17 cellular contexts compared by ENCODE assay signal in genomic region chr1:215119719-215120118, GRCh38. TPM values are rescaled to one million over a fixed set of nuclear protein-coding genes. Genes with fewer than 3 reads are reported as not detected.
A peak's percentile ranks its signal among the peaks of the same experiment; 100 is the strongest.
DNase-seq lines count a peak whose midpoint lies in the region; ATAC-seq and TF ChIP-seq lines count a peak whose summit lies in the region.
"Had no signal": no experiment of that assay in that cellular context is flagged by ENCODE, and none has a peak within 500 bp of the region (broad histone marks: within the 10 kb centered on the region; RNA-seq: fewer than 3 reads in every experiment).

No MANE protein-coding gene starts in this region.

- H3K9ac ChIP-seq in GM23248: no peak overlapping the region
- no peak overlapping the region for H3K9ac ChIP-seq in mammary epithelial cell (ENCODE audit: insufficient read depth, low read length)

- H4K20me1 ChIP-seq in GM23248 (ENCODE audit: insufficient read depth): no peaks in the 10 kb centered on the region
- H4K20me1 ChIP-seq in mammary epithelial cell (ENCODE audit: insufficient read depth, low read length): no peaks in the 10 kb centered on the region

- WGBS in GM23248 (ENCODE audit: low coverage in 1 of 2, low lambda C conversion rate in 2 of 2, missing lambda C conversion rate in 2 of 2), 2 experiments: 12 to 14% methylated on average over 2 of the region's 2 CpGs
- WGBS in mammary epithelial cell (ENCODE audit: low coverage, missing lambda C conversion rate): 100% methylated on average over 2 of the region's 2 CpGs
- 64% methylated on average over 2 of the region's 2 CpGs for whole genome bisulfite sequencing in suprapubic skin

- H3K9me2 ChIP-seq in GM23248 (ENCODE audit: insufficient read depth): no peaks in the 10 kb centered on the region

- H3K4me2 ChIP-seq in GM23248 (ENCODE audit: unreplicated experiment) (peak overlapping the region; percentile 40), mammary epithelial cell (ENCODE audit: insufficient read depth, low read depth, low read length) (no peak overlapping the region)

- intact Hi-C loops in mammary epithelial cell (cut with micrococcal nuclease): no loop called here

- no peak overlapping the region for H3K27ac Mint-ChIP-seq in stimulated activated naive CD8-positive, alpha-beta T cell treated with anti-CD3 and anti-CD28 coated beads, Interleukin-15, amount 100 ng/mL, for 72 hours

- DNase-seq in GM23248 (peak; percentile 85), mammary epithelial cell (peak; percentile 20), foreskin fibroblast (peak; percentile 28 to 54), suprapubic skin (ENCODE audit: low spot score in 2 of 2) (no peak), NCI-H510A treated with DMSO at 0.1 percent for 48 hours (lab: John Stamatoyannopoulos, UW) (no peak)
- DNase-seq in stimulated activated naive CD8-positive, alpha-beta T cell treated with anti-CD3 and anti-CD28 coated beads, Interleukin-15, amount 100 ng/mL, for 72 hours: no peak
- DNase-seq: COR-L47, NCI-H1092, NCI-H2107, NCI-H226, PC-3 had no signal

- no peak overlapping the region for H2AFZ ChIP-seq in GM23248
- H2AFZ ChIP-seq in mammary epithelial cell (ENCODE audit: low read depth, low read length): no peak overlapping the region

- in situ Hi-C loops in GM23248 (cut with MboI) (no loop called here), mammary epithelial cell (cut with MboI; ENCODE audit: low sequenced_read_pairs in 2 of 2) (no loop called here)

- no peaks in the 10 kb centered on the region for H3K9me3 Mint-ChIP-seq in stimulated activated naive CD8-positive, alpha-beta T cell treated with anti-CD3 and anti-CD28 coated beads, Interleukin-15, amount 100 ng/mL, for 72 hours

- peaks cover 99% of the 10 kb centered on the region for H3K79me2 ChIP-seq in GM23248 (ENCODE audit: insufficient read depth)
- H3K79me2 ChIP-seq in mammary epithelial cell (ENCODE audit: insufficient read depth, low read length): no peaks in the 10 kb centered on the region

- H3K27me3 ChIP-seq in GM23248 (replicated peaks; ENCODE audit: insufficient read depth): no peaks in the 10 kb centered on the region
- H3K27me3 ChIP-seq in mammary epithelial cell (ENCODE audit: insufficient read depth, low read length): no peaks in the 10 kb centered on the region
- H3K27me3 ChIP-seq in suprapubic skin: no peaks in the 10 kb centered on the region
- H3K27me3 ChIP-seq: SJSA1 had no signal

- no peaks in the 10 kb centered on the region for H3K4me1 Mint-ChIP-seq in stimulated activated naive CD8-positive, alpha-beta T cell treated with anti-CD3 and anti-CD28 coated beads, Interleukin-15, amount 100 ng/mL, for 72 hours

- H3K4me3 Mint-ChIP-seq in stimulated activated naive CD8-positive, alpha-beta T cell treated with anti-CD3 and anti-CD28 coated beads, Interleukin-15, amount 100 ng/mL, for 72 hours: no peak overlapping the region

- no peak for ATAC-seq in HG03432 (IDR thresholded peaks at IDR 0.05; ENCODE audit: unreplicated experiment)
- no peak for ATAC-seq in stimulated activated naive CD8-positive, alpha-beta T cell treated with anti-CD3 and anti-CD28 coated beads, Interleukin-15, amount 100 ng/mL, for 72 hours
- ATAC-seq: GM12878, K562, PC-3 had no signal

- dilution Hi-C loops in mammary epithelial cell (cut with HindIII; ENCODE audit: low sequenced_read_pairs): loop anchor here (25.0 kb wide), 1 partner anchor 307 kb away; no protein-coding TSS in a partner anchor

- TF ChIP-seq POLR2A in suprapubic skin (IDR thresholded peaks at IDR 0.05): no peak

- CTCF ChIA-PET in mammary epithelial cell (lab: Charles Lee; ENCODE audit: low non-redundant PET): no interaction called here

- H3K36me3 ChIP-seq in GM23248 (ENCODE audit: low read depth): peaks cover 29% of the 10 kb centered on the region
- H3K36me3 ChIP-seq in mammary epithelial cell (ENCODE audit: insufficient read depth, low read length): no peaks in the 10 kb centered on the region
- H3K36me3 ChIP-seq in suprapubic skin: no peaks in the 10 kb centered on the region
- H3K36me3 ChIP-seq: HAP-1, SJSA1 had no signal

- no peak for TF ChIP-seq CTCF in mammary epithelial cell (conservative IDR thresholded peaks at IDR 0.05 in 1 of 2, IDR thresholded peaks at IDR 0.05 in 1 of 2; ENCODE audit: extremely low read depth in 1 of 2, insufficient read depth in 1 of 2, low read depth in 1 of 2, low read length in 2 of 2)
- TF ChIP-seq CTCF in foreskin fibroblast (IDR thresholded peaks at IDR 0.05; ENCODE audit: low read depth, low read length): no peak
- no peak for TF ChIP-seq CTCF in suprapubic skin (IDR thresholded peaks at IDR 0.05)

- H3K27ac ChIP-seq in GM23248: peak overlapping the region; percentile 64
- no peak overlapping the region for H3K27ac ChIP-seq in mammary epithelial cell (ENCODE audit: insufficient read depth, low read depth, low read length)
- peak overlapping the region; percentile 67 for H3K27ac ChIP-seq in suprapubic skin
- H3K27ac ChIP-seq: C4-2B, SJSA1 had no signal

- TF ChIP-seq EP300 in suprapubic skin (IDR thresholded peaks at IDR 0.05): no peak

- peaks cover 59% of the 10 kb centered on the region for H3K4me1 ChIP-seq in GM23248 (ENCODE audit: insufficient read depth)
- H3K4me1 ChIP-seq in mammary epithelial cell (ENCODE audit: insufficient read depth, low read length): peaks cover 4% of the 10 kb centered on the region
- H3K4me1 ChIP-seq in suprapubic skin: peaks cover 7% of the 10 kb centered on the region
- H3K4me1 ChIP-seq: SJSA1 had no signal

- peaks cover 56% of the 10 kb centered on the region for H3F3A ChIP-seq in GM23248 (ENCODE audit: insufficient read depth)

- BruUV-seq in mammary epithelial cell (replicated peaks; lab: Mats Ljungman, UMichigan): no TSS peak

- H3K9me3 ChIP-seq in GM23248 (ENCODE audit: low read depth): no peaks in the 10 kb centered on the region
- H3K9me3 ChIP-seq in mammary epithelial cell (replicated peaks; ENCODE audit: insufficient read depth, low read length): no peaks in the 10 kb centered on the region
- H3K9me3 ChIP-seq in suprapubic skin: no peaks in the 10 kb centered on the region
- H3K9me3 ChIP-seq: HAP-1, SJSA1 had no signal

- no peaks in the 10 kb centered on the region for H3K27me3 Mint-ChIP-seq in stimulated activated naive CD8-positive, alpha-beta T cell treated with anti-CD3 and anti-CD28 coated beads, Interleukin-15, amount 100 ng/mL, for 72 hours

- no peak overlapping the region for H3K4me3 ChIP-seq in GM23248
- no peak overlapping the region for H3K4me3 ChIP-seq in mammary epithelial cell (replicated peaks in 1 of 3; ENCODE audit: insufficient read depth in 1 of 3, low read depth in 2 of 3, low read length in 3 of 3)
- no peak overlapping the region for H3K4me3 ChIP-seq in foreskin fibroblast (ENCODE audit: low read depth in 1 of 2, low read length in 2 of 2)
- no peak overlapping the region for H3K4me3 ChIP-seq in suprapubic skin
- H3K4me3 ChIP-seq: GM12878, HAP-1, K562, SJSA1 had no signal

RNA-seq across cellular contexts. Expression of gene KCNK2, which starts 37.2 kb away (rescaled TPM):
- total RNA-seq in GM23248 (2014; rRNA removed; shearing (Covaris generic)): 133 and 145 TPM in 2 replicates
- polyA plus RNA-seq in GM23248 (2016; fragmentation: Nextera tagmentation; extraction: Ambion mirVana) (69.2 and 73.2 TPM in 2 replicates), mammary epithelial cell (0.05 TPM)
- total RNA-seq in mammary epithelial cell (under 1 TPM in 1 of 2 donors, not detected in 1; 0.67 TPM), suprapubic skin (1 to 10 TPM; 1.4 to 8.2 (median 5.2) TPM)
- not detected for polyA minus RNA-seq in mammary epithelial cell
- total RNA-seq: PC-3, SJSA1 had no signal

Comparison
In these comparisons a context has a peak if more than half of its experiments do, and no peak if none do; other contexts are left out.
1. DNase-seq: peak in GM23248 (single experiment), mammary epithelial cell (single experiment) and foreskin fibroblast (2 of 2); none in suprapubic skin (0 of 2), NCI-H510A treated with DMSO at 0.1 percent for 48 hours (single experiment) and stimulated activated naive CD8-positive, alpha-beta T cell treated with anti-CD3 and anti-CD28 coated beads, Interleukin-15, amount 100 ng/mL, for 72 hours (0 of 2).
2. RNA of gene KCNK2, which starts 37.2 kb away (total RNA-seq): 133 to 145 TPM in GM23248; 1.4 to 8.2 TPM in suprapubic skin and 0.67 TPM in mammary epithelial cell; every median in the first group is over 10 times any median in the second.